Comparison of ENCODE assay signal across 8 cellular contexts in the genomic region with DNA sequence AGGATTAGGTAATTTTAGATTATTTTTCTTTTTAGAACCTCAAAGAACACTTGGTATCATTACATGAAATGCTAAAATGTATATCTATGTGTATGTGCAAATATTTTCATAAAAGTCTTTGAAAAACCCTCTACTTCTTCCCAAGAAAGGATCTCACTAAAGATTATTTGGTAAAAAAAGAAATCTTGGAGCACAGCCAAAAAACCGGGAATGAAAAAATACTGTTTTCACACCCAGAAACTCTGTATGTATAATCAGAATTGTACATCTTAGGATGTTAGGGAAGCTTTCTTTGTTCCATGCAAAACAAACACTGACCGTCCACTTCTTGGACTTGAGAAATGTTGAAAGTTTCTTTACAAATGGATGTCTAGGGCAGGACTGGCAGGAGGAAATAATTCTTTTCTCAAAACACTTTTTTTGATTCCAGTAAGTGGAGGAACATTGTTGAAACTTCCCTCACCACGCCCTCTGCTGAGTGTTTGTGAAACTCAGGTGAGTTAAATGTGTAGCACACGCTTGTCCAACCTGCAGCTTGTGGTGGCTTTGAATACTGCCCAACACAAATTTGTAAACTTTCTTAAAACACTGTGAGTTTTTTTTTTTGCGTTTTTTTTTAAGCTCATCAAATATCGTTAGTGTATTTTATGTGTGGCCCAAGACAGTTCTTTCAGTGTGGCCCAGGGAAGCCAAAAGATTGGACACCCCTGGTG. TPM values are rescaled to one million over a fixed set of nuclear protein-coding genes. Genes with fewer than 3 reads are reported as not detected.
DNase-seq lines count a peak whose midpoint lies in the region; ATAC-seq and TF ChIP-seq lines count a peak whose summit lies in the region.

No MANE protein-coding gene starts in this region.

- no peak overlapping the region for H3K4me3 Mint-ChIP-seq in activated naive CD4-positive, alpha-beta T cell treated with anti-CD3 and anti-CD28 coated beads for 36 hours
- no peak overlapping the region for H3K4me3 Mint-ChIP-seq in stimulated activated memory B cell treated with anti-CD40 and anti-IgM and Interleukin-4, amounts not matched to agents 10 μg/mL and 1 μg/mL and 100 μg/mL, for 72 hours

- peaks cover 19% of the 10 kb centered on the region for H3K36me3 Mint-ChIP-seq in activated naive CD4-positive, alpha-beta T cell treated with anti-CD3 and anti-CD28 coated beads for 36 hours (ENCODE audit: low read depth)
- peaks cover 12% of the 10 kb centered on the region for H3K36me3 Mint-ChIP-seq in stimulated activated memory B cell treated with anti-CD40 and anti-IgM and Interleukin-4, amounts not matched to agents 10 μg/mL and 1 μg/mL and 100 μg/mL, for 72 hours

- TF ChIP-seq CTCF in epithelial cell of esophagus (IDR thresholded peaks at IDR 0.05; ENCODE audit: insufficient read depth, low read depth, low read length, missing control alignments) (peak; percentile 55), stomach (IDR thresholded peaks at IDR 0.05) (peak in 4 of 7 experiments; percentile 24 to 59 (median 35)), spleen (IDR thresholded peaks at IDR 0.05 in 8 of 11, conservative IDR thresholded peaks at IDR 0.05 in 3 of 11) (peak in 3 of 11 experiments; percentile 6 to 24 (median 22))

- intact Hi-C loops in activated naive CD4-positive, alpha-beta T cell treated with anti-CD3 and anti-CD28 coated beads for 36 hours (cut with micrococcal nuclease) = no loop called here
- intact Hi-C loops in stomach (cut with DNase I; ENCODE audit: low total_unique reads) = no loop called here
- intact Hi-C loops in spleen (cut with DNase I; ENCODE audit: low total_unique reads) = no loop called here

- no peaks in the 10 kb centered on the region for H3K9me3 ChIP-seq in stomach
- no peaks in the 10 kb centered on the region for H3K9me3 ChIP-seq in spleen

- H3K27ac ChIP-seq in stomach = peak overlapping the region; percentile 6 to 82 (median 55)
- H3K27ac ChIP-seq in spleen = peak overlapping the region in 3 of 8 donors; percentile 41 to 68 (median 58)

- TF ChIP-seq POLR2A in stomach (IDR thresholded peaks at IDR 0.05) = no peak
- no peak for TF ChIP-seq POLR2A in spleen (IDR thresholded peaks at IDR 0.05)

- peaks cover 15 to 67% (median 31%) of the 10 kb centered on the region in 4 donors for H3K4me1 ChIP-seq in stomach
- peaks cover 0 to 78% (median 30%) of the 10 kb centered on the region in 6 donors for H3K4me1 ChIP-seq in spleen

- H3K27me3 Mint-ChIP-seq in activated naive CD4-positive, alpha-beta T cell treated with anti-CD3 and anti-CD28 coated beads for 36 hours (ENCODE audit: low read depth) = no peaks in the 10 kb centered on the region
- H3K27me3 Mint-ChIP-seq in stimulated activated memory B cell treated with anti-CD40 and anti-IgM and Interleukin-4, amounts not matched to agents 10 μg/mL and 1 μg/mL and 100 μg/mL, for 72 hours = no peaks in the 10 kb centered on the region

- peak overlapping the region; percentile 37 for H3K4me3 ChIP-seq in epithelial cell of esophagus (ENCODE audit: low read length)
- H3K4me3 ChIP-seq in stomach = no peak overlapping the region
- H3K4me3 ChIP-seq in spleen = no peak overlapping the region

- H3K9me3 Mint-ChIP-seq in activated naive CD4-positive, alpha-beta T cell treated with anti-CD3 and anti-CD28 coated beads for 36 hours = no peaks in the 10 kb centered on the region
- no peaks in the 10 kb centered on the region for H3K9me3 Mint-ChIP-seq in stimulated activated memory B cell treated with anti-CD40 and anti-IgM and Interleukin-4, amounts not matched to agents 10 μg/mL and 1 μg/mL and 100 μg/mL, for 72 hours

- CTCF ChIA-PET in activated naive CD4-positive, alpha-beta T cell treated with anti-CD3 and anti-CD28 coated beads for 36 hours (lab: Charles Lee) = interaction anchor here (0.6 kb wide), 1 partner anchor 27 kb away, joined by 4 read pairs; no protein-coding TSS in a partner anchor

- ATAC-seq in stimulated activated memory B cell treated with anti-CD40 and anti-IgM and Interleukin-4, amounts not matched to agents 10 μg/mL and 1 μg/mL and 100 μg/mL, for 72 hours = no peak

- DNase-seq in activated naive CD4-positive, alpha-beta T cell treated with anti-CD3 and anti-CD28 coated beads for 36 hours = peak; percentile 54
- DNase-seq in activated naive CD4-positive, alpha-beta T cell treated with anti-CD3 and anti-CD28 coated beads, Interleukin-2, amount 50 U/mL, for 16 hours = no peak
- DNase-seq in NCI-H69 (lab: John Stamatoyannopoulos, UW) (peak; percentile 40), epithelial cell of esophagus (ENCODE audit: low read depth) (peak; percentile 83), stomach (peak; percentile 72), spleen (no peak), GF-D8 (lab: John Stamatoyannopoulos, UW) (no peak)

- peaks cover 64% of the 10 kb centered on the region for H3K4me1 Mint-ChIP-seq in activated naive CD4-positive, alpha-beta T cell treated with anti-CD3 and anti-CD28 coated beads for 36 hours (ENCODE audit: low read depth)
- peaks cover 38% of the 10 kb centered on the region for H3K4me1 Mint-ChIP-seq in stimulated activated memory B cell treated with anti-CD40 and anti-IgM and Interleukin-4, amounts not matched to agents 10 μg/mL and 1 μg/mL and 100 μg/mL, for 72 hours

- 19 to 39% (median 25%) methylated on average over 6 of the region's 6 CpGs for WGBS in stomach, 5 donors
- WGBS in spleen, 5 donors = 43 to 57% (median 48%) methylated on average over 6 of the region's 6 CpGs

- H3K36me3 ChIP-seq in stomach = peaks cover 2 to 8% (median 8%) of the 10 kb centered on the region in 4 donors
- H3K36me3 ChIP-seq in spleen = peaks cover 0 to 17% (median 2%) of the 10 kb centered on the region in 6 donors

- no peak overlapping the region for H3K27ac Mint-ChIP-seq in activated naive CD4-positive, alpha-beta T cell treated with anti-CD3 and anti-CD28 coated beads for 36 hours
- no peak overlapping the region for H3K27ac Mint-ChIP-seq in stimulated activated memory B cell treated with anti-CD40 and anti-IgM and Interleukin-4, amounts not matched to agents 10 μg/mL and 1 μg/mL and 100 μg/mL, for 72 hours

- TF ChIP-seq EP300 in stomach (IDR thresholded peaks at IDR 0.05) = no peak

- H3K27me3 ChIP-seq in stomach (no peaks in the 10 kb centered on the region), spleen (replicated peaks in 1 of 7) (no peaks in the 10 kb centered on the region)

RNA-seq across cellular contexts. Expression of a gene that starts 26.5 kb away (rescaled TPM):
- 10 to 100 TPM; 17.4 to 17.7 TPM for total RNA-seq in activated naive CD4-positive, alpha-beta T cell treated with anti-CD3 and anti-CD28 coated beads for 36 hours
- 10 to 100 TPM; 18.7 to 55.0 (median 45.3) TPM for total RNA-seq in stomach
- polyA plus RNA-seq in stomach = 10 to 100 TPM in 1 of 3 donors, 1 to 10 TPM in 2; 6.7 to 13.0 (median 9.5) TPM
- total RNA-seq in spleen = 10 to 100 TPM; 23.8 to 46.0 (median 32.6) TPM
- 1 to 10 TPM; 5.8 to 9.4 (median 7.9) TPM for polyA plus RNA-seq in spleen

Comparison
In these comparisons a context has a peak if more than half of its experiments do, and no peak if none do; other contexts are left out.
1. DNase-seq: peak in activated naive CD4-positive, alpha-beta T cell treated with anti-CD3 and anti-CD28 coated beads for 36 hours (single experiment), NCI-H69 (single experiment), epithelial cell of esophagus (single experiment) and stomach (single experiment); none in activated naive CD4-positive, alpha-beta T cell treated with anti-CD3 and anti-CD28 coated beads, Interleukin-2, amount 50 U/mL, for 16 hours (single experiment), spleen (single experiment) and GF-D8 (single experiment).